In the genomic region with DNA sequence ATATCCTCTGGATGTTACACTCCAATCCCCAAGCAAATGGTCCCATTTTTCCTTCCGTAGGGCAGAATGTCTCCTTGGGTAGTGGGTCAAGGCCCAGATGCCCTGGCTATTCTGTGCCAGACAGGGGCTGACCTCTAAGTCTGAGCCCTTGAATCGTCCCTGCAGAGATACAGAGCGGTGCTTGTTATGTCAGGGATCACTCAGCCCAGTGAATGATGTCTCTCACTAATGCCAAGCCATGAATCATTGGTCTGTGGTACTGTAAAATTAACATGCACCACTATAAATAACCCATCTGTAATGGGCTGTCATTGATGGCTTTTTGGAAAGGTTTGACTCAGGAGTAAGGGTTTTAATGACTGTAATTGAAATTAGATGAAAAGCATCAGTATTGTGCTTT, we compare ENCODE assay signal across 31 cellular contexts. TPM values are rescaled to one million over a fixed set of nuclear protein-coding genes. Genes with fewer than 3 reads are reported as not detected.
"Had no signal": no experiment of that assay in that cellular context is flagged by ENCODE, and none has a peak within 500 bp of the region (broad histone marks: within the 10 kb centered on the region; RNA-seq: fewer than 3 reads in every experiment).

No MANE protein-coding gene starts in this region.

- H3K9me3 ChIP-seq: esophagus muscularis mucosa, gastrocnemius medialis had no signal

- H3K4me1 ChIP-seq: esophagus muscularis mucosa, foreskin keratinocyte, gastrocnemius medialis had no signal

- ATAC-seq: activated CD4-positive, CD25-positive, alpha-beta regulatory T cell treated with anti-CD3 and anti-CD28 coated beads, Interleukin-2, amount 50 U/mL, for 24 hours; activated CD8-positive, alpha-beta T cell treated with anti-CD3 and anti-CD28 coated beads for 36 hours; activated T-cell treated with anti-CD3 and anti-CD28 coated beads, Interleukin-2, amount 50 U/mL, for 4 hours; activated T-helper 17 cell treated with anti-CD3 and anti-CD28 coated beads, Interleukin-2, amount 50 U/mL, for 72 hours; effector memory CD8-positive, alpha-beta T cell; foreskin keratinocyte; gastrocnemius medialis; T-helper 17 cell had no signal

- DNase-seq: activated B cell treated with CpG ODN at 0.5 μM for 24 hours; activated CD4-positive, alpha-beta T cell treated with anti-CD3 and anti-CD28 coated beads for 48 hours; activated CD4-positive, alpha-beta T cell treated with anti-CD3 and anti-CD28 coated beads, Interleukin-2, amount 50 U/mL, for 1 hour; activated CD4-positive, alpha-beta T cell treated with anti-CD3 and anti-CD28 coated beads, Interleukin-2, amount 50 U/mL, for 48 hours; activated CD8-positive, alpha-beta memory T cell treated with anti-CD3 and anti-CD28 coated beads for 24 hours; activated CD8-positive, alpha-beta T cell treated with anti-CD3 and anti-CD28 coated beads for 36 hours; activated effector memory CD4-positive, alpha-beta T cell treated with Interleukin-2 at 50 U/mL for 16 hours; activated gamma-delta T cell treated with Interleukin-2 at 50 U/mL for 16 hours; activated naive CD4-positive, alpha-beta T cell treated with anti-CD3 and anti-CD28 coated beads, Interleukin-2, amount 50 U/mL, for 16 hours; activated naive CD4-positive, alpha-beta T cell treated with Interleukin-2 at 50 U/mL for 16 hours; activated T-cell treated with anti-CD3 and anti-CD28 coated beads, Interleukin-2, amount 50 U/mL, for 4 hours; amniotic stem cell; anterior cingulate cortex; brain microvascular endothelial cell; caudate nucleus; cortex of kidney; dermis blood vessel endothelial cell; effector CD4-positive, alpha-beta T cell; effector memory CD8-positive, alpha-beta T cell; erythroblast; foreskin keratinocyte; gastrocnemius medialis; glutamatergic neuron; T-helper 1 cell; T-helper 17 cell; T1000; WERI-Rb-1 had no signal

- H3K4me3 ChIP-seq: esophagus muscularis mucosa, gastrocnemius medialis had no signal

- H3K27ac ChIP-seq: brain microvascular endothelial cell, esophagus muscularis mucosa, foreskin keratinocyte, gastrocnemius medialis, WERI-Rb-1 had no signal

- H3K27me3 ChIP-seq: brain microvascular endothelial cell, foreskin keratinocyte, gastrocnemius medialis had no signal

RNA-seq across cellular contexts. Expression of a gene that starts 35.2 kb away (rescaled TPM):
- total RNA-seq: activated B cell treated with CpG ODN at 0.5 μM for 24 hours; activated CD8-positive, alpha-beta T cell treated with anti-CD3 and anti-CD28 coated beads for 36 hours; activated T-cell treated with anti-CD3 and anti-CD28 coated beads, Interleukin-2, amount 50 U/mL, for 4 hours; activated T-helper 17 cell treated with anti-CD3 and anti-CD28 coated beads, Interleukin-2, amount 50 U/mL, for 72 hours; bronchial epithelial cell; dermis blood vessel endothelial cell; foreskin keratinocyte; T-helper 17 cell had no signal
